In the genomic region with DNA sequence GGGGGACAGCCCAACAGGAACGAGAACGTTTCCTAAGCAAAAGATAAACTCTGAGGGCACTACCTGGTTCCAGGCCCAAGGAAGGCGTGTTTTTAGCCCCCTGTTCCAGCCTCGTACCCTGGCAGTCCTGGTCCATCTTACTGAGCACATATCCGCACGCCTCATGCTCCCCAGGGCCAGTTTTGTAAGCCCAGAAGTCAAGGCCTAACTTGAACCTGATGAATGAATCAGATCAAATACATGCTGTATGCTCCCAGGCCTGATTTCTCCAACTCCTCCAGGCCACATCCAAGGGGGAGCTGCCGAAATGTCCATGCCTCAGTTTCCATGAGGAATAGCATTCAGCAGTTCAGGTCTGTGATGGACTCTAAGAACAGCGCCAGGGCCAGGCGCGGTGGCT, we compare ENCODE assay signal across 17 cellular contexts. TPM values are rescaled to one million over a fixed set of nuclear protein-coding genes. Genes with fewer than 3 reads are reported as not detected.
DNase-seq lines count a peak whose midpoint lies in the region; ATAC-seq and TF ChIP-seq lines count a peak whose summit lies in the region.
"Had no signal": no experiment of that assay in that cellular context is flagged by ENCODE, and none has a peak within 500 bp of the region (broad histone marks: within the 10 kb centered on the region; RNA-seq: fewer than 3 reads in every experiment).

No MANE protein-coding gene starts in this region.

- no peaks in the 10 kb centered on the region for H3K27me3 Mint-ChIP-seq in activated T-cell treated with anti-CD3 and anti-CD28 coated beads, Interleukin-2, amount 50 U/mL, for 24 hours
- H3K27me3 Mint-ChIP-seq in WTC11 (ENCODE audit: low read depth) = peaks cover 3% of the 10 kb centered on the region; the same call in 1 of the 2 replicates

- H3F3A ChIP-seq in SK-N-SH (replicated peaks; ENCODE audit: insufficient read depth) = no peaks in the 10 kb centered on the region

- TF ChIP-seq POLR2A in stomach (IDR thresholded peaks at IDR 0.05) = no peak

- H3K9me2 ChIP-seq in SK-N-SH = no peaks in the 10 kb centered on the region

- H3K36me3 Mint-ChIP-seq in activated T-cell treated with anti-CD3 and anti-CD28 coated beads, Interleukin-2, amount 50 U/mL, for 24 hours (ENCODE audit: low read depth) = no peaks in the 10 kb centered on the region
- no peaks in the 10 kb centered on the region for H3K36me3 Mint-ChIP-seq in WTC11

- no peaks in the 10 kb centered on the region for H4K20me1 ChIP-seq in SK-N-SH (ENCODE audit: insufficient read depth)

- TF ChIP-seq CTCF in WTC11 (IDR thresholded peaks at IDR 0.05) (no peak), stomach (IDR thresholded peaks at IDR 0.05) (no peak), SK-N-SH (IDR thresholded peaks at IDR 0.05) (no peak)

- POLR2A ChIA-PET in WTC11 (lab: Charles Lee) = no interaction called here
- POLR2A ChIA-PET in SK-N-SH (lab: Yijun Ruan, JAX) = interaction anchor here (0.7 kb wide), 1 partner anchor 91 kb away, joined by 4 read pairs; no protein-coding TSS in a partner anchor

- no peak for TF ChIP-seq RAD21 in SK-N-SH (IDR thresholded peaks at IDR 0.05; ENCODE audit: low read length)

- H3K9ac ChIP-seq in SK-N-SH = no peak overlapping the region

- intact Hi-C loops in stomach (cut with DNase I; ENCODE audit: low total_unique reads) = no loop called here

- peaks cover 9% of the 10 kb centered on the region for H3K4me1 Mint-ChIP-seq in activated T-cell treated with anti-CD3 and anti-CD28 coated beads, Interleukin-2, amount 50 U/mL, for 24 hours (ENCODE audit: low read depth)
- H3K4me1 Mint-ChIP-seq in WTC11 = no peaks in the 10 kb centered on the region

- H3K27ac ChIP-seq in stomach (no peak overlapping the region), SK-N-SH (ENCODE audit: low read depth in 2 of 2, low read length in 1 of 2) (no peak overlapping the region)
- H3K27ac ChIP-seq: C4-2B had no signal

- no peaks in the 10 kb centered on the region for H3K79me2 ChIP-seq in SK-N-SH (ENCODE audit: insufficient read depth)

- H3K4me3 Mint-ChIP-seq in activated T-cell treated with anti-CD3 and anti-CD28 coated beads, Interleukin-2, amount 50 U/mL, for 24 hours = no peak overlapping the region
- no peak overlapping the region for H3K4me3 Mint-ChIP-seq in WTC11

- H3K4me2 ChIP-seq in SK-N-SH = no peak overlapping the region

- no peaks in the 10 kb centered on the region for H3K27me3 ChIP-seq in stomach
- H3K27me3 ChIP-seq in SK-N-SH (ENCODE audit: insufficient read depth) = no peaks in the 10 kb centered on the region; the same call in 1 of the 2 replicates

- TF ChIP-seq EP300 in stomach (IDR thresholded peaks at IDR 0.05) (no peak), SK-N-SH (IDR thresholded peaks at IDR 0.05; ENCODE audit: borderline replicate concordance in 1 of 2, low read depth in 1 of 2, low read length in 1 of 2) (no peak)

- CTCF ChIA-PET in WTC11 (lab: Charles Lee) = interaction anchor here (0.6 kb wide), 1 partner anchor 535 kb away, joined by 3 read pairs; no protein-coding TSS in a partner anchor
- CTCF ChIA-PET in SK-N-SH (lab: Yijun Ruan, JAX) = no interaction called here

- peak; percentile 22 for DNase-seq in activated T-cell treated with anti-CD3 and anti-CD28 coated beads, Interleukin-2, amount 50 U/mL, for 24 hours
- DNase-seq in activated T-cell treated with anti-CD3 and anti-CD28 coated beads for 4 hours (no peak), WTC11 (ENCODE audit: low spot score) (peak; percentile 5), islet precursor cell (peak; percentile 26), stomach (peak; percentile 14), GOT3 (lab: John Stamatoyannopoulos, UW) (no peak), SK-N-SH (no peak), midbrain (lab: John Stamatoyannopoulos, UW) (no peak)
- DNase-seq: AML-193, Karpas-422, NCI-H1694 treated with DMSO at 0.1 percent for 48 hours, NCI-H2081 treated with DMSO at 0.1 percent for 48 hours, NCI-H2171 treated with DMSO at 0.1 percent for 48 hours, NCI-H524 treated with DMSO at 0.1 percent for 48 hours, NCI-H82 had no signal

- no peaks in the 10 kb centered on the region for H3K4me1 ChIP-seq in stomach
- peaks cover 0 to 9% of the 10 kb centered on the region in 2 experiments; a peak in 1 of 4 replicates for H3K4me1 ChIP-seq in SK-N-SH (ENCODE audit: control insufficient read depth in 1 of 2, insufficient read depth in 2 of 2, low read depth in 1 of 2, low read length in 1 of 2)

- 89 to 93% (median 92%) methylated on average over 7 to 10 of the region's 10 CpGs for WGBS in stomach, 5 donors
- 80% methylated on average over 6 of the region's 10 CpGs for WGBS in SK-N-SH (ENCODE audit: low lambda C conversion rate)

- no peak overlapping the region for H3K27ac Mint-ChIP-seq in activated T-cell treated with anti-CD3 and anti-CD28 coated beads, Interleukin-2, amount 50 U/mL, for 24 hours
- H3K27ac Mint-ChIP-seq in WTC11 = no peak overlapping the region

- no peaks in the 10 kb centered on the region for H3K9me3 ChIP-seq in stomach
- no peaks in the 10 kb centered on the region for H3K9me3 ChIP-seq in SK-N-SH

- H3K9me3 Mint-ChIP-seq in activated T-cell treated with anti-CD3 and anti-CD28 coated beads, Interleukin-2, amount 50 U/mL, for 24 hours = no peaks in the 10 kb centered on the region
- no peaks in the 10 kb centered on the region for H3K9me3 Mint-ChIP-seq in WTC11

- no peak overlapping the region for H2AFZ ChIP-seq in SK-N-SH (ENCODE audit: low read depth)

- no peaks in the 10 kb centered on the region for H3K36me3 ChIP-seq in stomach
- no peaks in the 10 kb centered on the region for H3K36me3 ChIP-seq in SK-N-SH (replicated peaks in 1 of 2; ENCODE audit: control insufficient read depth in 1 of 2, insufficient read depth in 2 of 2, low read length in 1 of 2)

- no peak for ATAC-seq in WTC11
- ATAC-seq: Panc1 had no signal

- no peak overlapping the region for H3K4me3 ChIP-seq in stomach
- no peak overlapping the region for H3K4me3 ChIP-seq in SK-N-SH (ENCODE audit: low read depth in 2 of 2, low read length in 1 of 2)

TF ChIP-seq in WTC11, 78 proteins besides CTCF, POLR2A, EP300 and RAD21 (continues in another document):
- TF ChIP-seq GRHL2 (CRISPR knock-in tag; IDR thresholded peaks at IDR 0.05; ENCODE audit: insufficient replicate concordance, severe bottlenecking) (no peak), GTF2I (CRISPR knock-in tag; conservative IDR thresholded peaks at IDR 0.05) (no peak), SP1 (CRISPR knock-in tag; conservative IDR thresholded peaks at IDR 0.05) (no peak), RELA (CRISPR knock-in tag; IDR thresholded peaks at IDR 0.05; ENCODE audit: borderline replicate concordance) (no peak), CREB1 (CRISPR knock-in tag; IDR thresholded peaks at IDR 0.05) (no peak), OVOL2 (CRISPR knock-in tag; IDR thresholded peaks at IDR 0.05; ENCODE audit: borderline replicate concordance) (no peak)
- TF ChIP-seq, protein P1, sequence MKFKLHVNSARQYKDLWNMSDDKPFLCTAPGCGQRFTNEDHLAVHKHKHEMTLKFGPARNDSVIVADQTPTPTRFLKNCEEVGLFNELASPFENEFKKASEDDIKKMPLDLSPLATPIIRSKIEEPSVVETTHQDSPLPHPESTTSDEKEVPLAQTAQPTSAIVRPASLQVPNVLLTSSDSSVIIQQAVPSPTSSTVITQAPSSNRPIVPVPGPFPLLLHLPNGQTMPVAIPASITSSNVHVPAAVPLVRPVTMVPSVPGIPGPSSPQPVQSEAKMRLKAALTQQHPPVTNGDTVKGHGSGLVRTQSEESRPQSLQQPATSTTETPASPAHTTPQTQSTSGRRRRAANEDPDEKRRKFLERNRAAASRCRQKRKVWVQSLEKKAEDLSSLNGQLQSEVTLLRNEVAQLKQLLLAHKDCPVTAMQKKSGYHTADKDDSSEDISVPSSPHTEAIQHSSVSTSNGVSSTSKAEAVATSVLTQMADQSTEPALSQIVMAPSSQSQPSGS (CRISPR knock-in tag; IDR thresholded peaks at IDR 0.05; ENCODE audit: borderline replicate concordance, low read depth) = no peak

TF ChIP-seq in SK-N-SH, 30 proteins besides CTCF, POLR2A, EP300 and RAD21 (continues in another document):
- TF ChIP-seq, protein P2, sequence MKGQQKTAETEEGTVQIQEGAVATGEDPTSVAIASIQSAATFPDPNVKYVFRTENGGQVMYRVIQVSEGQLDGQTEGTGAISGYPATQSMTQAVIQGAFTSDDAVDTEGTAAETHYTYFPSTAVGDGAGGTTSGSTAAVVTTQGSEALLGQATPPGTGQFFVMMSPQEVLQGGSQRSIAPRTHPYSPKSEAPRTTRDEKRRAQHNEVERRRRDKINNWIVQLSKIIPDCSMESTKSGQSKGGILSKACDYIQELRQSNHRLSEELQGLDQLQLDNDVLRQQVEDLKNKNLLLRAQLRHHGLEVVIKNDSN (IDR thresholded peaks at IDR 0.05; ENCODE audit: borderline replicate concordance, low read depth) = no peak
- TF ChIP-seq FOSL2 (IDR thresholded peaks at IDR 0.05; ENCODE audit: borderline replicate concordance, low read depth) (no peak), TAF1 (IDR thresholded peaks at IDR 0.05; ENCODE audit: borderline replicate concordance, low read depth, low read length) (no peak), GABPA (IDR thresholded peaks at IDR 0.05; ENCODE audit: low read depth) (no peak), NFIC (IDR thresholded peaks at IDR 0.05; ENCODE audit: borderline replicate concordance) (no peak)
- TF ChIP-seq, protein P3, sequence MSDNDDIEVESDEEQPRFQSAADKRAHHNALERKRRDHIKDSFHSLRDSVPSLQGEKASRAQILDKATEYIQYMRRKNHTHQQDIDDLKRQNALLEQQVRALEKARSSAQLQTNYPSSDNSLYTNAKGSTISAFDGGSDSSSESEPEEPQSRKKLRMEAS (IDR thresholded peaks at IDR 0.05; ENCODE audit: low read depth) = no peak

RNA-seq across cellular contexts. Expression of a gene that starts 14.3 kb away (rescaled TPM):
- 5.2 to 5.6 TPM (median 5.5 TPM) in 3 replicates for total RNA-seq in WTC11 (2021)
- 1 to 10 TPM in 3 of 5 donors, under 1 TPM in 1, not detected in 1; 0.72 to 2.3 (median 1.8) TPM for total RNA-seq in stomach
- polyA plus RNA-seq in stomach = under 1 TPM in 2 of 3 donors, not detected in 1; 0.06 to 0.73 TPM
- polyA plus RNA-seq in SK-N-SH (2012; rRNA removed) = 0.05 TPM in 2 replicates
- polyA plus RNA-seq in SK-N-SH (2012; cell fraction: cytosol; rRNA removed) = 0.04 and 0.05 TPM in 2 replicates
- polyA plus RNA-seq in SK-N-SH (2012; cell fraction: nucleus; rRNA removed) = 0.16 and 0.19 TPM in 2 replicates

RNA-seq across cellular contexts. Expression of a gene that starts 43.4 kb away (rescaled TPM):
- 52.7 to 60.2 TPM (median 54.4 TPM) in 3 replicates for total RNA-seq in WTC11 (2021)
- total RNA-seq in stomach = 10 to 100 TPM; 10.3 to 50.0 (median 24.6) TPM
- 10 to 100 TPM; 21.5 to 41.3 (median 37.1) TPM for polyA plus RNA-seq in stomach
- polyA plus RNA-seq in SK-N-SH (2012; rRNA removed) = 29.4 and 35.6 TPM in 2 replicates
- 18.9 and 25.5 TPM in 2 replicates for polyA plus RNA-seq in SK-N-SH (2012; cell fraction: cytosol; rRNA removed)
- 22.6 and 25.7 TPM in 2 replicates for polyA plus RNA-seq in SK-N-SH (2012; cell fraction: nucleus; rRNA removed)

RNA-seq across cellular contexts. Expression of a gene that starts 48.8 kb away (rescaled TPM):
- 1.8 to 2.4 TPM (median 1.9 TPM) in 3 replicates for total RNA-seq in WTC11 (2021)
- 1 to 10 TPM; 1.8 to 5.7 (median 3.6) TPM for total RNA-seq in stomach
- polyA plus RNA-seq in stomach = 10 to 100 TPM in 1 of 3 donors, 1 to 10 TPM in 2; 6.8 to 11.5 (median 7.7) TPM
- polyA plus RNA-seq in SK-N-SH (2012; rRNA removed) = 2.0 and 2.6 TPM in 2 replicates
- 1.2 and 1.8 TPM in 2 replicates for polyA plus RNA-seq in SK-N-SH (2012; cell fraction: cytosol; rRNA removed)
- polyA plus RNA-seq in SK-N-SH (2012; cell fraction: nucleus; rRNA removed) = 3.7 TPM in 2 replicates

Comparison
In these comparisons a context has a peak if more than half of its experiments do, and no peak if none do; other contexts are left out.
1. DNase-seq: peak in activated T-cell treated with anti-CD3 and anti-CD28 coated beads, Interleukin-2, amount 50 U/mL, for 24 hours (single experiment), WTC11 (single experiment), islet precursor cell (single experiment) and stomach (single experiment); none in activated T-cell treated with anti-CD3 and anti-CD28 coated beads for 4 hours (single experiment), GOT3 (single experiment), SK-N-SH (single experiment) and midbrain (single experiment).